ENCODE assay signal across 2 cellular contexts in genomic region chr3:28247286-28247685, GRCh38.
A peak's percentile ranks its signal among the peaks of the same experiment; 100 is the strongest.
TF ChIP-seq lines count a peak whose summit lies in the region.

No MANE protein-coding gene starts in this region.

TF ChIP-seq in GM23338, 12 proteins besides CTCF, POLR2A, EP300 and RAD21:
- peak; percentile 34 for TF ChIP-seq REST (IDR thresholded peaks at IDR 0.05; ENCODE audit: unreplicated experiment)
- no peak for TF ChIP-seq ZNF331 (CRISPR knock-in tag; IDR thresholded peaks at IDR 0.05; ENCODE audit: low read depth)
TF ChIP-seq in GM23338: peak in this region for 1.

TF ChIP-seq in WTC11, 78 proteins besides CTCF, POLR2A, EP300 and RAD21 (continued from another document):
- TF ChIP-seq, protein P1, sequence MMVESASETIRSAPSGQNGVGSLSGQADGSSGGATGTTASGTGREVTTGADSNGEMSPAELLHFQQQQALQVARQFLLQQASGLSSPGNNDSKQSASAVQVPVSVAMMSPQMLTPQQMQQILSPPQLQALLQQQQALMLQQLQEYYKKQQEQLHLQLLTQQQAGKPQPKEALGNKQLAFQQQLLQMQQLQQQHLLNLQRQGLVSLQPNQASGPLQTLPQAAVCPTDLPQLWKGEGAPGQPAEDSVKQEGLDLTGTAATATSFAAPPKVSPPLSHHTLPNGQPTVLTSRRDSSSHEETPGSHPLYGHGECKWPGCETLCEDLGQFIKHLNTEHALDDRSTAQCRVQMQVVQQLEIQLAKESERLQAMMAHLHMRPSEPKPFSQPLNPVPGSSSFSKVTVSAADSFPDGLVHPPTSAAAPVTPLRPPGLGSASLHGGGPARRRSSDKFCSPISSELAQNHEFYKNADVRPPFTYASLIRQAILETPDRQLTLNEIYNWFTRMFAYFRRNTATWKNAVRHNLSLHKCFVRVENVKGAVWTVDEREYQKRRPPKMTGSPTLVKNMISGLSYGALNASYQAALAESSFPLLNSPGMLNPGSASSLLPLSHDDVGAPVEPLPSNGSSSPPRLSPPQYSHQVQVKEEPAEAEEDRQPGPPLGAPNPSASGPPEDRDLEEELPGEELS (CRISPR knock-in tag; IDR thresholded peaks at IDR 0.05), result no peak
- no peak for TF ChIP-seq HMGXB4 (CRISPR knock-in tag; IDR thresholded peaks at IDR 0.05)
- TF ChIP-seq IRF2 (CRISPR knock-in tag; IDR thresholded peaks at IDR 0.05; ENCODE audit: borderline replicate concordance, low read depth), result no peak
- TF ChIP-seq, protein P2, sequence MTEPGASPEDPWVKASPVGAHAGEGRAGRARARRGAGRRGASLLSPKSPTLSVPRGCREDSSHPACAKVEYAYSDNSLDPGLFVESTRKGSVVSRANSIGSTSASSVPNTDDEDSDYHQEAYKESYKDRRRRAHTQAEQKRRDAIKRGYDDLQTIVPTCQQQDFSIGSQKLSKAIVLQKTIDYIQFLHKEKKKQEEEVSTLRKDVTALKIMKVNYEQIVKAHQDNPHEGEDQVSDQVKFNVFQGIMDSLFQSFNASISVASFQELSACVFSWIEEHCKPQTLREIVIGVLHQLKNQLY (CRISPR knock-in tag; IDR thresholded peaks at IDR 0.05), result no peak
- no peak for TF ChIP-seq JAZF1 (CRISPR knock-in tag; IDR thresholded peaks at IDR 0.05)
- TF ChIP-seq NR1H2 (CRISPR knock-in tag; IDR thresholded peaks at IDR 0.05), result no peak
- TF ChIP-seq IRF1 (CRISPR knock-in tag; IDR thresholded peaks at IDR 0.05), result no peak
- no peak for TF ChIP-seq MYBL2 (CRISPR knock-in tag; IDR thresholded peaks at IDR 0.05)
- TF ChIP-seq ETV6 (CRISPR knock-in tag; IDR thresholded peaks at IDR 0.05), result no peak
